ENCODE assay signal across 20 cellular contexts in the genomic region with DNA sequence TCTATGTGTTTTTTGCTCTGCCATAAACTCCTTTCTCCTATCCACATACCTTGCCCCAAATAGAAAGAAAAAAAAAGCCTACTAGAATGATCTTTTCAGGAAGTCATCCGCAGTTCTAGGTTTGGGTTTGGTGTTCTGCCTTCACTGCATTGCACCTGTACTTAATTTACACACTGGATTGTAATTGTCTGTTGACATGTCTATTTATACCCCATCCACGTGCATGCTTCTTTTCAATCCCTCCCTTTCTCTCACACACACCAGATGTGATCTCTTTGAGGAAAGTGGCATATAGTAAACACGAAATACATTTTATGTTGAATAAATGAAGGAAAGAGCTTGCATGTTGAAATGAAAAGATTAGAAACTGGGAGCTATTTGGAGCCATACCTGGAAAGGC.
"Had no signal": no experiment of that assay in that cellular context is flagged by ENCODE, and none has a peak within 500 bp of the region (broad histone marks: within the 10 kb centered on the region; RNA-seq: fewer than 3 reads in every experiment).

No MANE protein-coding gene starts in this region.

- H3K4me2 ChIP-seq: smooth muscle cell had no signal

- ATAC-seq: activated CD4-positive, alpha-beta T cell treated with anti-CD3 and anti-CD28 coated beads for 36 hours; activated CD8-positive, alpha-beta memory T cell treated with anti-CD3 and anti-CD28 coated beads, Interleukin-2, amount 10 ng/mL, durations not matched to agents 7 days and 5 days; foreskin keratinocyte; right lobe of liver had no signal

- DNase-seq: activated CD4-positive, alpha-beta memory T cell treated with anti-CD3 and anti-CD28 coated beads for 36 hours; activated CD4-positive, alpha-beta T cell treated with anti-CD3 and anti-CD28 coated beads for 36 hours; activated CD8-positive, alpha-beta memory T cell treated with anti-CD3 and anti-CD28 coated beads, Interleukin-2, amount 10 ng/mL, durations not matched to agents 7 days and 5 days; activated naive CD4-positive, alpha-beta T cell treated with anti-CD3 and anti-CD28 coated beads, Interleukin-2, amount 10 ng/mL, durations not matched to agents 7 days and 5 days; activated T-cell treated with anti-CD3 and anti-CD28 coated beads, Interleukin-2, amount 50 U/mL, for 1 hour; cerebellar nuclear complex; effector memory CD4-positive, alpha-beta T cell; foreskin keratinocyte; head of caudate nucleus; immature natural killer cell; ovary; right lobe of liver; stimulated activated CD4-positive, alpha-beta T cell treated with anti-CD3 and anti-CD28 coated beads, Interleukin-4, amount 100 ng/mL, for 4 hours; stimulated activated CD8-positive, alpha-beta memory T cell treated with anti-CD3 and anti-CD28 coated beads, Interleukin-4, amount 100 ng/mL, for 48 hours; stimulated activated naive CD4-positive, alpha-beta T cell treated with Interleukin-2 at 50 U/mL for 16 hours had no signal

- H3K9me3 ChIP-seq: ascending aorta, breast epithelium, ovary, tibial nerve had no signal

- H3K36me3 ChIP-seq: ascending aorta, breast epithelium, ovary, right lobe of liver, tibial nerve had no signal

- H3K27ac ChIP-seq: ascending aorta, breast epithelium, foreskin keratinocyte, ovary, right lobe of liver, tibial nerve had no signal

- H3K27me3 ChIP-seq: ascending aorta, breast epithelium, foreskin keratinocyte, ovary, right lobe of liver, tibial nerve had no signal

- H3K4me1 ChIP-seq: ascending aorta, breast epithelium, right lobe of liver, tibial nerve had no signal

- H3K4me3 ChIP-seq: ascending aorta, breast epithelium, lung, ovary, right lobe of liver, smooth muscle cell, tibial nerve had no signal
